In the genomic region with DNA sequence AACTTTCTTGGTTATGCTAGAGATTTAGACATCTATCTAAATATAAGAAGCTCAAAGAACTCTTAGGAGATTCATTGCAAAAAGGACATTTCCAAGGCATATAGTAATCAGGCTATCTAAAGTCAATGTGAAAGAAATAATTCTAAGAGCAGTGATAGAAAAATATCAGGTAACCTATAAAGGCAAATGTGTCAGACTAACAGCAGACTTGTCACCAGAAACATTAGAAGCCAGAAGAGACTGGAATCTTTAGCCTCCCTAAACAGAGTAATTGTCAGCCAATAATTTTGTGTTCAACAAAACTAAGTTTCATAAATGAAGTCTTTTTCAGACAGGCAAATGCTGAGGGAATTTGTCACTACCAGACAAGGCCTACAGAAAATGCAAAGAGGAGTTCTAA, we compare ENCODE assay signal across 29 cellular contexts.
"Had no signal": no experiment of that assay in that cellular context is flagged by ENCODE, and none has a peak within 500 bp of the region (broad histone marks: within the 10 kb centered on the region; RNA-seq: fewer than 3 reads in every experiment).

No MANE protein-coding gene starts in this region.

- DNase-seq: activated B cell treated with CpG ODN at 0.5 μM for 24 hours; activated CD4-positive, alpha-beta T cell treated with anti-CD3 and anti-CD28 coated beads for 48 hours; activated CD4-positive, alpha-beta T cell treated with anti-CD3 and anti-CD28 coated beads, Interleukin-2, amount 50 U/mL, for 1 hour; activated CD4-positive, alpha-beta T cell treated with anti-CD3 and anti-CD28 coated beads, Interleukin-2, amount 50 U/mL, for 48 hours; activated CD8-positive, alpha-beta memory T cell treated with anti-CD3 and anti-CD28 coated beads for 24 hours; activated CD8-positive, alpha-beta T cell treated with anti-CD3 and anti-CD28 coated beads for 36 hours; activated effector memory CD4-positive, alpha-beta T cell treated with Interleukin-2 at 50 U/mL for 16 hours; activated gamma-delta T cell treated with Interleukin-2 at 50 U/mL for 16 hours; activated naive CD4-positive, alpha-beta T cell treated with anti-CD3 and anti-CD28 coated beads, Interleukin-2, amount 50 U/mL, for 16 hours; activated naive CD4-positive, alpha-beta T cell treated with Interleukin-2 at 50 U/mL for 16 hours; activated naive CD8-positive, alpha-beta T cell treated with anti-CD3 and anti-CD28 coated beads, Interleukin-2, amount 50 U/mL, for 24 hours; activated T-cell treated with anti-CD3 and anti-CD28 coated beads, Interleukin-2, amount 50 U/mL, for 4 hours; adrenal gland; amygdala; aorta; body of pancreas; caudate nucleus; cortex of kidney; dermis blood vessel endothelial cell; effector CD4-positive, alpha-beta T cell; effector memory CD8-positive, alpha-beta T cell; esophagus squamous epithelium; foreskin melanocyte; head of caudate nucleus; T-helper 2 cell had no signal

- H3K4me1 Mint-ChIP-seq: activated T-helper 17 cell treated with anti-CD3 and anti-CD28 coated beads, Interleukin-2, amount 50 U/mL, for 72 hours had no signal

- H3K9me3 ChIP-seq: adrenal gland, body of pancreas, esophagus squamous epithelium had no signal

- H3K27me3 ChIP-seq: adrenal gland, body of pancreas, esophagus squamous epithelium, gastroesophageal sphincter had no signal

- H3K4me1 ChIP-seq: adrenal gland, body of pancreas, gastroesophageal sphincter had no signal

- H3K9me3 Mint-ChIP-seq: effector memory CD8-positive, alpha-beta T cell had no signal

- H3K36me3 ChIP-seq: adrenal gland, esophagus squamous epithelium, gastroesophageal sphincter had no signal

- ATAC-seq: activated CD4-positive, CD25-positive, alpha-beta regulatory T cell treated with anti-CD3 and anti-CD28 coated beads, Interleukin-2, amount 50 U/mL, for 24 hours; activated CD8-positive, alpha-beta T cell treated with anti-CD3 and anti-CD28 coated beads for 36 hours; activated naive CD8-positive, alpha-beta T cell treated with anti-CD3 and anti-CD28 coated beads, Interleukin-2, amount 50 U/mL, for 24 hours; activated T-cell treated with anti-CD3 and anti-CD28 coated beads, Interleukin-2, amount 50 U/mL, for 4 hours; activated T-helper 17 cell treated with anti-CD3 and anti-CD28 coated beads, Interleukin-2, amount 50 U/mL, for 72 hours; body of pancreas; effector memory CD8-positive, alpha-beta T cell; gastroesophageal sphincter had no signal

- H3K4me3 ChIP-seq: adrenal gland, body of pancreas, esophagus squamous epithelium, gastroesophageal sphincter had no signal

- H3K27ac ChIP-seq: adrenal gland, body of pancreas, esophagus squamous epithelium, gastroesophageal sphincter had no signal

- H3K4me3 Mint-ChIP-seq: activated B cell treated with CpG ODN at 0.5 μM for 24 hours; activated CD8-positive, alpha-beta T cell treated with anti-CD3 and anti-CD28 coated beads for 36 hours; activated naive CD8-positive, alpha-beta T cell; activated naive CD8-positive, alpha-beta T cell treated with anti-CD3 and anti-CD28 coated beads, Interleukin-2, amount 50 U/mL, for 24 hours; activated T-cell treated with anti-CD3 and anti-CD28 coated beads, Interleukin-2, amount 50 U/mL, for 4 hours; activated T-helper 17 cell treated with anti-CD3 and anti-CD28 coated beads, Interleukin-2, amount 50 U/mL, for 72 hours; effector memory CD8-positive, alpha-beta T cell had no signal

- H3K27ac Mint-ChIP-seq: activated CD8-positive, alpha-beta T cell treated with anti-CD3 and anti-CD28 coated beads for 36 hours; activated naive CD8-positive, alpha-beta T cell; activated naive CD8-positive, alpha-beta T cell treated with anti-CD3 and anti-CD28 coated beads, Interleukin-2, amount 50 U/mL, for 24 hours; activated T-helper 17 cell treated with anti-CD3 and anti-CD28 coated beads, Interleukin-2, amount 50 U/mL, for 72 hours; effector memory CD8-positive, alpha-beta T cell had no signal
